Comparison of ENCODE assay signal across 7 cellular contexts in the genomic region with DNA sequence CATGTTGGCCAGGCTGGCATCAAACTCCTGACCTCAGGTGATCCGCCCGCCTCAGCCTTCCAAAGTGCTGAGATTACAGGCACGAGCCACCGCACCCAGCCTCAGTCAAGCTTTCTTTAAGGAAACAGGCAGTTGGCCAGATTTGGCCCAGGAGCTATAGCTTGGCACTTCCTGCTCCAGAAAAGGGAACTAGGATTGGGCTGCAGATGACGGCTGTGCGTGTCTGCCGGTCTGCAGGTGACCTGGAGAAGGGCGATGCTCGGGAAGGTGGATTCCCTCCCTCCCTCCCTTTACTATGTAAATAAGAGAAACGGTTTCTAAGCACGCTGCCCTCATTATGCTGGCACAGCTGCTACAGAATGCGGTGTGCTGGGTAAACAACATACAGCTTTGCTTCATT.
DNase-seq lines count a peak whose midpoint lies in the region; ATAC-seq lines count a peak whose summit lies in the region.

No MANE protein-coding gene starts in this region.

- H3K4me1 Mint-ChIP-seq in activated CD4-positive, alpha-beta memory T cell treated with anti-CD3 and anti-CD28 coated beads, Interleukin-2, amount 10 ng/mL, durations not matched to agents 7 days and 5 days = peaks cover 78% of the 10 kb centered on the region
- H3K4me1 Mint-ChIP-seq in effector memory CD8-positive, alpha-beta T cell (ENCODE audit: low read depth in 2 of 2) = peaks cover 36 to 45% of the 10 kb centered on the region in 2 donors

- POLR2A ChIA-PET in activated CD4-positive, alpha-beta memory T cell treated with anti-CD3 and anti-CD28 coated beads, Interleukin-2, amount 10 ng/mL, durations not matched to agents 7 days and 5 days (lab: Charles Lee) = interaction anchor here (0.7 to 3.0 kb wide), 5 partner anchors 31 to 132 kb away, joined by 3 to 14 read pairs (median 4); no protein-coding TSS in a partner anchor

- no peak overlapping the region for H3K4me3 Mint-ChIP-seq in activated CD4-positive, alpha-beta memory T cell treated with anti-CD3 and anti-CD28 coated beads, Interleukin-2, amount 10 ng/mL, durations not matched to agents 7 days and 5 days
- no peak overlapping the region for H3K4me3 Mint-ChIP-seq in effector memory CD8-positive, alpha-beta T cell

- peaks cover 56% of the 10 kb centered on the region for H3K36me3 Mint-ChIP-seq in activated CD4-positive, alpha-beta memory T cell treated with anti-CD3 and anti-CD28 coated beads, Interleukin-2, amount 10 ng/mL, durations not matched to agents 7 days and 5 days (ENCODE audit: low read depth)
- peaks cover 3% of the 10 kb centered on the region for H3K36me3 Mint-ChIP-seq in effector memory CD8-positive, alpha-beta T cell (ENCODE audit: insufficient read depth)

- H3K9me3 Mint-ChIP-seq in activated CD4-positive, alpha-beta memory T cell treated with anti-CD3 and anti-CD28 coated beads, Interleukin-2, amount 10 ng/mL, durations not matched to agents 7 days and 5 days = no peaks in the 10 kb centered on the region
- H3K9me3 Mint-ChIP-seq in effector memory CD8-positive, alpha-beta T cell = no peaks in the 10 kb centered on the region

- intact Hi-C loops in posterior vena cava (cut with DNase I) = no loop called here

- H3K27me3 Mint-ChIP-seq in activated CD4-positive, alpha-beta memory T cell treated with anti-CD3 and anti-CD28 coated beads, Interleukin-2, amount 10 ng/mL, durations not matched to agents 7 days and 5 days = no peaks in the 10 kb centered on the region
- no peaks in the 10 kb centered on the region for H3K27me3 Mint-ChIP-seq in effector memory CD8-positive, alpha-beta T cell

- H3K27ac Mint-ChIP-seq in activated CD4-positive, alpha-beta memory T cell treated with anti-CD3 and anti-CD28 coated beads, Interleukin-2, amount 10 ng/mL, durations not matched to agents 7 days and 5 days = peak overlapping the region; percentile 98
- peak overlapping the region in 1 of 2 donors; percentile 93 for H3K27ac Mint-ChIP-seq in effector memory CD8-positive, alpha-beta T cell

- CTCF ChIA-PET in activated CD4-positive, alpha-beta memory T cell treated with anti-CD3 and anti-CD28 coated beads, Interleukin-2, amount 10 ng/mL, durations not matched to agents 7 days and 5 days (lab: Charles Lee) = interaction anchor here (0.7 to 0.9 kb wide), 2 partner anchors 61 to 1659 kb away, joined by 3 to 4 read pairs; no protein-coding TSS in a partner anchor

- no peak for ATAC-seq in GM18870 (IDR thresholded peaks at IDR 0.05; ENCODE audit: unreplicated experiment)
- no peak for ATAC-seq in effector memory CD8-positive, alpha-beta T cell (replicated peaks)

- peak; percentile 91 for DNase-seq in H4 (ENCODE audit: low spot score)
- peak; percentile 95 to 98 for DNase-seq in NCI-H2081 (lab: John Stamatoyannopoulos, UW)
- no peak for DNase-seq in activated CD4-positive, alpha-beta memory T cell treated with anti-CD3 and anti-CD28 coated beads, Interleukin-2, amount 10 ng/mL, durations not matched to agents 7 days and 5 days
- peak; percentile 67 for DNase-seq in posterior vena cava (ENCODE audit: low spot score)
- DNase-seq in activated gamma-delta T cell treated with Interleukin-2 at 50 U/mL for 16 hours = no peak
- DNase-seq in effector memory CD8-positive, alpha-beta T cell = no peak

Comparison
In these comparisons a context has a peak if more than half of its experiments do, and no peak if none do; other contexts are left out.
1. DNase-seq: peak in H4 (single experiment), NCI-H2081 (2 of 2) and posterior vena cava (single experiment); none in activated CD4-positive, alpha-beta memory T cell treated with anti-CD3 and anti-CD28 coated beads, Interleukin-2, amount 10 ng/mL, durations not matched to agents 7 days and 5 days (single experiment), activated gamma-delta T cell treated with Interleukin-2 at 50 U/mL for 16 hours (single experiment) and effector memory CD8-positive, alpha-beta T cell (0 of 3).